ENCODE assay signal across 8 cellular contexts in genomic region chr3:120147072-120147871, GRCh38. TPM values are rescaled to one million over a fixed set of nuclear protein-coding genes. Genes with fewer than 3 reads are reported as not detected.
DNase-seq lines count a peak whose midpoint lies in the region; ATAC-seq lines count a peak whose summit lies in the region.

No MANE protein-coding gene starts in this region.

- peak; percentile 60 for DNase-seq in activated CD8-positive, alpha-beta memory T cell treated with anti-CD3 and anti-CD28 coated beads for 24 hours
- no peak for DNase-seq in activated CD8-positive, alpha-beta memory T cell treated with anti-CD3 and anti-CD28 coated beads, Interleukin-2, amount 10 ng/mL, durations not matched to agents 7 days and 5 days
- DNase-seq in NCI-H2196 treated with DMSO at 0.1 percent for 48 hours (lab: John Stamatoyannopoulos, UW; ENCODE audit: unreplicated experiment) (peak; percentile 35), memory B cell (ENCODE audit: low spot score in 2 of 2) (peak; percentile 18 to 25), cerebellar nuclear complex (lab: John Stamatoyannopoulos, UW) (no peak), superior temporal gyrus (ENCODE audit: extremely low spot score) (no peak)
- peak; percentile 17 for DNase-seq in activated gamma-delta T cell treated with anti-CD3 and anti-CD28 coated beads, Interleukin-2, amount 50 U/mL, for 16 hours (ENCODE audit: low read depth)

- H3K36me3 Mint-ChIP-seq in activated CD8-positive, alpha-beta memory T cell treated with anti-CD3 and anti-CD28 coated beads, Interleukin-2, amount 10 ng/mL, durations not matched to agents 7 days and 5 days = no peaks in the 10 kb centered on the region
- H3K36me3 Mint-ChIP-seq in memory B cell = no peaks in the 10 kb centered on the region

- peaks cover 15% of the 10 kb centered on the region for H3K4me1 Mint-ChIP-seq in activated CD8-positive, alpha-beta memory T cell treated with anti-CD3 and anti-CD28 coated beads, Interleukin-2, amount 10 ng/mL, durations not matched to agents 7 days and 5 days
- no peaks in the 10 kb centered on the region for H3K4me1 Mint-ChIP-seq in memory B cell

- CTCF ChIA-PET in activated CD8-positive, alpha-beta memory T cell treated with anti-CD3 and anti-CD28 coated beads, Interleukin-2, amount 10 ng/mL, durations not matched to agents 7 days and 5 days (lab: Charles Lee) = interaction anchor here (0.6 to 2.5 kb wide), 7 partner anchors 27 to 1292 kb away, joined by 3 to 10 read pairs (median 4); no protein-coding TSS in a partner anchor

- no peak overlapping the region for H3K4me3 Mint-ChIP-seq in activated CD8-positive, alpha-beta memory T cell treated with anti-CD3 and anti-CD28 coated beads, Interleukin-2, amount 10 ng/mL, durations not matched to agents 7 days and 5 days
- no peak overlapping the region for H3K4me3 Mint-ChIP-seq in memory B cell

- no peaks in the 10 kb centered on the region for H3K9me3 Mint-ChIP-seq in activated CD8-positive, alpha-beta memory T cell treated with anti-CD3 and anti-CD28 coated beads, Interleukin-2, amount 10 ng/mL, durations not matched to agents 7 days and 5 days (ENCODE audit: low read depth)
- no peaks in the 10 kb centered on the region for H3K9me3 Mint-ChIP-seq in memory B cell

- no peaks in the 10 kb centered on the region for H3K27me3 Mint-ChIP-seq in activated CD8-positive, alpha-beta memory T cell treated with anti-CD3 and anti-CD28 coated beads, Interleukin-2, amount 10 ng/mL, durations not matched to agents 7 days and 5 days
- H3K27me3 Mint-ChIP-seq in memory B cell = peaks cover 2% of the 10 kb centered on the region

- ATAC-seq in activated CD8-positive, alpha-beta memory T cell treated with anti-CD3 and anti-CD28 coated beads, Interleukin-2, amount 10 ng/mL, durations not matched to agents 7 days and 5 days = no peak
- ATAC-seq in memory B cell (ENCODE audit: low read depth) (peak; percentile 80), HG02938 (IDR thresholded peaks at IDR 0.05; ENCODE audit: unreplicated experiment) (no peak)

- no peak overlapping the region for H3K27ac Mint-ChIP-seq in activated CD8-positive, alpha-beta memory T cell treated with anti-CD3 and anti-CD28 coated beads, Interleukin-2, amount 10 ng/mL, durations not matched to agents 7 days and 5 days
- H3K27ac Mint-ChIP-seq in memory B cell = no peak overlapping the region

RNA-seq across cellular contexts. Expression of gene GSK3B, which starts 53.0 kb away (rescaled TPM):
- total RNA-seq in activated CD8-positive, alpha-beta memory T cell treated with anti-CD3 and anti-CD28 coated beads, Interleukin-2, amount 10 ng/mL, durations not matched to agents 7 days and 5 days = 10 to 100 TPM; 35.1 to 35.9 TPM

Comparison
In these comparisons a context has a peak if more than half of its experiments do, and no peak if none do; other contexts are left out.
1. DNase-seq: peak in activated CD8-positive, alpha-beta memory T cell treated with anti-CD3 and anti-CD28 coated beads for 24 hours (single experiment), NCI-H2196 treated with DMSO at 0.1 percent for 48 hours (single experiment), activated gamma-delta T cell treated with anti-CD3 and anti-CD28 coated beads, Interleukin-2, amount 50 U/mL, for 16 hours (single experiment) and memory B cell (2 of 2); none in activated CD8-positive, alpha-beta memory T cell treated with anti-CD3 and anti-CD28 coated beads, Interleukin-2, amount 10 ng/mL, durations not matched to agents 7 days and 5 days (single experiment), cerebellar nuclear complex (0 of 2) and superior temporal gyrus (single experiment).